In the genomic region with DNA sequence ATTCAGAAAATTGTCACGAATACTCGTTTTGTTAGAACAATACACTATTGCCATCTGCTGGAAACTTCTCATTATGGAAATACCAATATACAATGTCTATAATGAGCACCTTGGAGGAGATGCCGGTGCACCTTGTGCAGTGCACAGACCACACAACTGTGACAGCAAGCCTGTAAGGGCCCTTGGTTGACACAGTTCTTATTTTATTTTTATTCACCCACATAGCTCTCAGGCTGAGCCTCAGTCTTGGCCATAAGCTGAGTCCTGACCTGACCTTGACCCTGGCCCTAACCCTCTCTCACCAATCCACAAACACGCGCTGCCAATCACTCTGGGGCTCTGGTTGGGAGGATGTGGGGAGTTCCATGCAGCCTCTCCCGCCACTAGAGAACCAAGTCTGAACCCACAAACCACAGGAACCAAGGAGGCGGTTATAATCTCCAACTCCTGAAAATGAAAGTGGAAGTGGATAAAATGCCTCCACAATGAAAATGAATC, we compare ENCODE assay signal across 9 cellular contexts. TPM values are rescaled to one million over a fixed set of nuclear protein-coding genes. Genes with fewer than 3 reads are reported as not detected.
DNase-seq lines count a peak whose midpoint lies in the region; ATAC-seq, FAIRE-seq and TF ChIP-seq lines count a peak whose summit lies in the region.
"Had no signal": no experiment of that assay in that cellular context is flagged by ENCODE, and none has a peak within 500 bp of the region (broad histone marks: within the 10 kb centered on the region; RNA-seq: fewer than 3 reads in every experiment).

No MANE protein-coding gene starts in this region.

- no peak overlapping the region for H3K9ac ChIP-seq in astrocyte (ENCODE audit: low read length)

- peak; percentile 78 for FAIRE-seq in GM18507 (lab: Jason Lieb, UNC)
- no peak for FAIRE-seq in astrocyte (lab: Jason Lieb, UNC)

- no peaks in the 10 kb centered on the region for H3K9me2 ChIP-seq in GM23338 (ENCODE audit: insufficient read depth)

- H3K9me3 Mint-ChIP-seq in astrocyte (ENCODE audit: unreplicated experiment) (peaks cover 1% of the 10 kb centered on the region), GM23338 (peaks cover 20% of the 10 kb centered on the region)

- peaks cover 4% of the 10 kb centered on the region for H3K4me1 Mint-ChIP-seq in astrocyte (ENCODE audit: low read depth, unreplicated experiment)
- H3K4me1 Mint-ChIP-seq in GM23338, result peaks cover 3% of the 10 kb centered on the region; the same call in 2 of the 3 replicates

- peaks cover 2% of the 10 kb centered on the region for H3K9me3 ChIP-seq in astrocyte (ENCODE audit: insufficient read depth, low read depth, low read length)

- no peaks in the 10 kb centered on the region for H3K36me3 Mint-ChIP-seq in astrocyte (ENCODE audit: low read depth, unreplicated experiment)
- peaks cover 13% of the 10 kb centered on the region; the same call in 2 of the 3 replicates for H3K36me3 Mint-ChIP-seq in GM23338 (ENCODE audit: low read depth)

- H3K27me3 Mint-ChIP-seq in astrocyte (ENCODE audit: low read depth, unreplicated experiment), result peaks cover 38% of the 10 kb centered on the region
- peaks cover 6% of the 10 kb centered on the region for H3K27me3 Mint-ChIP-seq in GM23338 (ENCODE audit: insufficient read depth, low read depth, poor library complexity)

- H3K36me3 ChIP-seq in astrocyte (ENCODE audit: insufficient read depth, low read length) (no peaks in the 10 kb centered on the region), GM23338 (ENCODE audit: insufficient read depth) (0 out of 2 replicates have a peak, but pooled peaks cover 3% of the 10 kb centered on the region)

- TF ChIP-seq CTCF in astrocyte (IDR thresholded peaks at IDR 0.05; ENCODE audit: insufficient read depth, low read depth, low read length), result no peak
- no peak for TF ChIP-seq CTCF in GM23338 (conservative IDR thresholded peaks at IDR 0.05; ENCODE audit: low read depth in 2 of 2)

- H2AFZ ChIP-seq in astrocyte (ENCODE audit: low read depth, low read length), result no peak overlapping the region
- no peak overlapping the region for H2AFZ ChIP-seq in GM23338

- H3K27ac ChIP-seq in astrocyte (ENCODE audit: low read depth, low read length) (no peak overlapping the region), GM23338 (ENCODE audit: low read depth) (no peak overlapping the region)

- no peaks in the 10 kb centered on the region for H3F3A ChIP-seq in GM23338 (replicated peaks; ENCODE audit: low read depth)

- H3K79me2 ChIP-seq in astrocyte (ENCODE audit: insufficient read depth, low read length) (no peaks in the 10 kb centered on the region), GM23338 (replicated peaks; ENCODE audit: insufficient read depth) (no peaks in the 10 kb centered on the region)

- H3K27me3 ChIP-seq in astrocyte (ENCODE audit: insufficient read depth, low read length) (no peaks in the 10 kb centered on the region), GM23338 (ENCODE audit: insufficient read depth) (no peaks in the 10 kb centered on the region)

- H4K20me1 ChIP-seq in astrocyte (ENCODE audit: insufficient read depth, low read length) (no peaks in the 10 kb centered on the region), GM23338 (replicated peaks; ENCODE audit: insufficient read depth) (no peaks in the 10 kb centered on the region)

- H3K4me3 Mint-ChIP-seq in astrocyte (ENCODE audit: unreplicated experiment), result no peak overlapping the region
- H3K4me3 Mint-ChIP-seq in GM23338, result no peak overlapping the region

- H3K27ac Mint-ChIP-seq in astrocyte (ENCODE audit: unreplicated experiment) (no peak overlapping the region), GM23338 (no peak overlapping the region)

- DNase-seq in GM18507 (ENCODE audit: extremely low spot score, insufficient read length, low read depth) (peak; percentile 20), OCI-M1 (lab: John Stamatoyannopoulos, UW) (peak; percentile 95), astrocyte (ENCODE audit: low read depth) (peak; percentile 51), GM23338 (ENCODE audit: low spot score) (no peak), SK-N-DZ (ENCODE audit: low spot score) (no peak), superior temporal gyrus (ENCODE audit: extremely low spot score) (no peak)
- DNase-seq in stimulated activated CD4-positive, alpha-beta T cell treated with anti-CD3 and anti-CD28 coated beads, Interleukin-4, amount 100 ng/mL, for 24 hours, result peak; percentile 48

- no peaks in the 10 kb centered on the region for H3K4me1 ChIP-seq in astrocyte (ENCODE audit: insufficient read depth, low read length)
- no peaks in the 10 kb centered on the region for H3K4me1 ChIP-seq in GM23338 (ENCODE audit: insufficient read depth)

- H3K4me3 ChIP-seq in astrocyte (ENCODE audit: insufficient read depth, low read depth, low read length), result no peak overlapping the region
- H3K4me3 ChIP-seq in GM23338, result no peak overlapping the region

- H3K4me2 ChIP-seq in astrocyte (ENCODE audit: low read length) (peak overlapping the region; percentile 41), GM23338 (no peak overlapping the region)

- no peak for ATAC-seq in GM23338
- ATAC-seq in HG02798 (IDR thresholded peaks at IDR 0.05; ENCODE audit: poor library complexity, unreplicated experiment), result no peak

TF ChIP-seq in GM23338, 12 proteins besides CTCF, POLR2A, EP300 and RAD21:
- TF ChIP-seq JUNB (IDR thresholded peaks at IDR 0.05; ENCODE audit: unreplicated experiment) (no peak), ZNF114 (CRISPR knock-in tag; IDR thresholded peaks at IDR 0.05) (no peak), NANOG (IDR thresholded peaks at IDR 0.05; ENCODE audit: borderline replicate concordance) (no peak), CREB1 (CRISPR knock-in tag; IDR thresholded peaks at IDR 0.05; ENCODE audit: low read depth) (no peak), STAT1 (IDR thresholded peaks at IDR 0.05; ENCODE audit: unreplicated experiment) (no peak), EZH2phosphoT487 (IDR thresholded peaks at IDR 0.05; ENCODE audit: unreplicated experiment) (no peak), ZNF331 (CRISPR knock-in tag; IDR thresholded peaks at IDR 0.05; ENCODE audit: low read depth) (no peak), POLR2AphosphoS5 (IDR thresholded peaks at IDR 0.05; ENCODE audit: low read depth) (no peak)
- TF ChIP-seq, protein P1, sequence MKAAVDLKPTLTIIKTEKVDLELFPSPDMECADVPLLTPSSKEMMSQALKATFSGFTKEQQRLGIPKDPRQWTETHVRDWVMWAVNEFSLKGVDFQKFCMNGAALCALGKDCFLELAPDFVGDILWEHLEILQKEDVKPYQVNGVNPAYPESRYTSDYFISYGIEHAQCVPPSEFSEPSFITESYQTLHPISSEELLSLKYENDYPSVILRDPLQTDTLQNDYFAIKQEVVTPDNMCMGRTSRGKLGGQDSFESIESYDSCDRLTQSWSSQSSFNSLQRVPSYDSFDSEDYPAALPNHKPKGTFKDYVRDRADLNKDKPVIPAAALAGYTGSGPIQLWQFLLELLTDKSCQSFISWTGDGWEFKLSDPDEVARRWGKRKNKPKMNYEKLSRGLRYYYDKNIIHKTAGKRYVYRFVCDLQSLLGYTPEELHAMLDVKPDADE (IDR thresholded peaks at IDR 0.05), result no peak
- TF ChIP-seq, protein P2, sequence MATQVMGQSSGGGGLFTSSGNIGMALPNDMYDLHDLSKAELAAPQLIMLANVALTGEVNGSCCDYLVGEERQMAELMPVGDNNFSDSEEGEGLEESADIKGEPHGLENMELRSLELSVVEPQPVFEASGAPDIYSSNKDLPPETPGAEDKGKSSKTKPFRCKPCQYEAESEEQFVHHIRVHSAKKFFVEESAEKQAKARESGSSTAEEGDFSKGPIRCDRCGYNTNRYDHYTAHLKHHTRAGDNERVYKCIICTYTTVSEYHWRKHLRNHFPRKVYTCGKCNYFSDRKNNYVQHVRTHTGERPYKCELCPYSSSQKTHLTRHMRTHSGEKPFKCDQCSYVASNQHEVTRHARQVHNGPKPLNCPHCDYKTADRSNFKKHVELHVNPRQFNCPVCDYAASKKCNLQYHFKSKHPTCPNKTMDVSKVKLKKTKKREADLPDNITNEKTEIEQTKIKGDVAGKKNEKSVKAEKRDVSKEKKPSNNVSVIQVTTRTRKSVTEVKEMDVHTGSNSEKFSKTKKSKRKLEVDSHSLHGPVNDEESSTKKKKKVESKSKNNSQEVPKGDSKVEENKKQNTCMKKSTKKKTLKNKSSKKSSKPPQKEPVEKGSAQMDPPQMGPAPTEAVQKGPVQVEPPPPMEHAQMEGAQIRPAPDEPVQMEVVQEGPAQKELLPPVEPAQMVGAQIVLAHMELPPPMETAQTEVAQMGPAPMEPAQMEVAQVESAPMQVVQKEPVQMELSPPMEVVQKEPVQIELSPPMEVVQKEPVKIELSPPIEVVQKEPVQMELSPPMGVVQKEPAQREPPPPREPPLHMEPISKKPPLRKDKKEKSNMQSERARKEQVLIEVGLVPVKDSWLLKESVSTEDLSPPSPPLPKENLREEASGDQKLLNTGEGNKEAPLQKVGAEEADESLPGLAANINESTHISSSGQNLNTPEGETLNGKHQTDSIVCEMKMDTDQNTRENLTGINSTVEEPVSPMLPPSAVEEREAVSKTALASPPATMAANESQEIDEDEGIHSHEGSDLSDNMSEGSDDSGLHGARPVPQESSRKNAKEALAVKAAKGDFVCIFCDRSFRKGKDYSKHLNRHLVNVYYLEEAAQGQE (IDR thresholded peaks at IDR 0.05; ENCODE audit: unreplicated experiment), result no peak
TF ChIP-seq in GM23338: peak in this region for 0.

RNA-seq across cellular contexts. Expression of a gene that starts 7.6 kb away (rescaled TPM):
- not detected in 2 replicates for total RNA-seq in astrocyte
- 0.17 and 0.43 TPM in 2 replicates for total RNA-seq in GM23338 (2014; rRNA removed; shearing (Covaris generic))
- polyA plus RNA-seq in GM23338 (2016; fragmentation: Nextera tagmentation; extraction: Ambion mirVana), result 0.24 and 0.30 TPM in 2 replicates
- not detected in 2 replicates for polyA plus RNA-seq in SK-N-DZ (2014; cell fraction: cytosol; rRNA removed)
- 0.31 TPM in 1 of 2 replicates, not detected in the other for polyA plus RNA-seq in SK-N-DZ (2014; cell fraction: nucleus; rRNA removed)
- total RNA-seq: temporal lobe had no signal

RNA-seq across cellular contexts. Expression of a gene that starts 16.9 kb away (rescaled TPM):
- 1.1 and 2.6 TPM in 2 replicates for total RNA-seq in astrocyte
- total RNA-seq in GM23338 (2014; rRNA removed; shearing (Covaris generic)), result 137 and 144 TPM in 2 replicates
- 81.7 and 87.8 TPM in 2 replicates for polyA plus RNA-seq in GM23338 (2016; fragmentation: Nextera tagmentation; extraction: Ambion mirVana)
- polyA plus RNA-seq in SK-N-DZ (2014; cell fraction: cytosol; rRNA removed), result 446 and 481 TPM in 2 replicates
- 381 and 425 TPM in 2 replicates for polyA plus RNA-seq in SK-N-DZ (2014; cell fraction: nucleus; rRNA removed)

Comparison
In these comparisons a context has a peak if more than half of its experiments do, and no peak if none do; other contexts are left out.
1. DNase-seq: peak in GM18507 (single experiment), OCI-M1 (single experiment), astrocyte (single experiment) and stimulated activated CD4-positive, alpha-beta T cell treated with anti-CD3 and anti-CD28 coated beads, Interleukin-4, amount 100 ng/mL, for 24 hours (single experiment); none in GM23338 (single experiment), SK-N-DZ (single experiment) and superior temporal gyrus (single experiment).
2. RNA of a gene that starts 16.9 kb away (total RNA-seq): 137 to 144 TPM in GM23338; 1.1 to 2.6 TPM in astrocyte; every median in the first group is over 10 times any median in the second.